9 cellular contexts compared by ENCODE assay signal in the genomic region with DNA sequence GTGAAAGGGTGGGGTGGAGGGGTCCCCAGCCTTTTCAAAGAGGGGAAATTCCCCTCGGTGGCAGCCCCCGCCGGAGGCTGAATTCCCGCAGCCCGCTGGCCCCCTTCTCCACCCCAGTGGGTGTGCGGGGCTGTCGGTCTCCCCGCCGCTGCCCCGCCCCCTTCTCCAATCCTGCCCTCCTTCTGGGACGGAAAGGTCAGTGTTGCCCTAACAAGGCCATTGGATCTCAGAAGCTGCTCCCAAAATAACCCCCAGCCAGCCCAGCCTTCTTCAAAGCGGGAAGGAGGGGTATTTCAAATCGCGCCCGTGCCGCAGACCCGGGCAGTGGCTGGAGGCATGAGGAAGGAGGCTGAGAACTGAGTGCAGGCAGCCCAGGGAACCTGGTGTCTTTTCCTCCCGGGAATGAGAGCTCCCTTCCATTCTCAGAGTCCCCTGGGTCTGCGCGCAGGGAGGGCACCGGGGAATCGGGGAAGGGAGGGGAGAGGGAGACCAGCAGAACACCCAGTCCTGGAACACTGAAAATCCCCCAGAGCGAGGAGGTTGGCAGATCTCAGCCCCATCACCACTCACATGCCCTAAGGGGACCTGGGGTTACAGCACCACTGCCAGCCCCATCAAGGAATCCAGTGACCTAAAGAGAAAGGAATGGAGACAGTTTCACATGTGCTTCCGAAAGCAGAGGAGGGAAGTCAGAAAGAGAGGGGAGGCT. TPM values are rescaled to one million over a fixed set of nuclear protein-coding genes. Genes with fewer than 3 reads are reported as not detected.
DNase-seq lines count a peak whose midpoint lies in the region; TF ChIP-seq lines count a peak whose summit lies in the region.
"Had no signal": no experiment of that assay in that cellular context is flagged by ENCODE, and none has a peak within 500 bp of the region (broad histone marks: within the 10 kb centered on the region; RNA-seq: fewer than 3 reads in every experiment).

A gene (minus strand): TSS at position 135 of the 709 bp plus-strand sequence. CDS start 483 bp downstream, outside the sequence.

- DNase-seq in EL: peak; percentile 99
- peak; percentile 29 for DNase-seq in SK-MEL-5 (ENCODE audit: low read depth, low spot score)
- peak; percentile 62 for DNase-seq in fibroblast of pulmonary artery (ENCODE audit: low read depth)
- DNase-seq in neural crest cell (ENCODE audit: low read depth, low spot score): peak; percentile 8
- DNase-seq in NCI-H524 (lab: John Stamatoyannopoulos, UW): no peak
- DNase-seq in NCI-H2081 (lab: John Stamatoyannopoulos, UW): no peak
- DNase-seq in NCI-H1092 (lab: John Stamatoyannopoulos, UW): no peak
- DNase-seq in DMS79 treated with DMSO at 0.1 percent for 48 hours (lab: John Stamatoyannopoulos, UW): no peak

- H3K9me3 Mint-ChIP-seq in neural crest cell: no peaks in the 10 kb centered on the region

- peak within 1 kb of the TSS; percentile 45 for H3K4me3 ChIP-seq in fibroblast of pulmonary artery (replicated peaks; ENCODE audit: low read depth, low read length)

- H3K36me3 Mint-ChIP-seq in neural crest cell (ENCODE audit: low read depth): no peaks in the 10 kb centered on the region

- TF ChIP-seq CTCF in fibroblast of pulmonary artery (IDR thresholded peaks at IDR 0.05; ENCODE audit: low read length, missing control alignments) (no peak), neural crest cell (conservative IDR thresholded peaks at IDR 0.05) (no peak)

- H3K4me3 Mint-ChIP-seq in neural crest cell: peak within 1 kb of the TSS; percentile 71

- H3K27ac Mint-ChIP-seq in neural crest cell (ENCODE audit: unreplicated experiment): peak within 1 kb of the TSS; percentile 11

- peaks cover 17% of the 10 kb centered on the region for H3K4me1 Mint-ChIP-seq in neural crest cell

- in situ Hi-C loops in SK-MEL-5 (cut with HindIII; ENCODE audit: low pct_unique_long_range_greater_than_20kb, low sequenced_read_pairs): no loop called here

- H3K27me3 Mint-ChIP-seq in neural crest cell (ENCODE audit: low read depth): peaks cover 13% of the 10 kb centered on the region

RNA-seq across cellular contexts. Expression of the gene that starts here (rescaled TPM):
- total RNA-seq in SK-MEL-5 (2014; rRNA removed; shearing (Covaris generic)): 0.08 and 0.13 TPM in 2 replicates
- polyA plus RNA-seq in SK-MEL-5 (2015; cell fraction: cytosol; rRNA removed): 0.08 TPM in 1 of 2 replicates, not detected in the other
- not detected in 2 replicates for polyA plus RNA-seq in SK-MEL-5 (2015; cell fraction: nucleus; rRNA removed)
- 0.07 TPM in 1 of 2 replicates, not detected in the other for total RNA-seq in neural crest cell
- total RNA-seq: mononuclear cell had no signal

Comparison
In these comparisons a context has a peak if more than half of its experiments do, and no peak if none do; other contexts are left out.
1. Peak in DNase-seq in SK-MEL-5; RNA of the gene not detected or under 1 TPM.
2. Peak in DNase-seq in neural crest cell; RNA of the gene not detected or under 1 TPM.
3. DNase-seq: peak in EL (single experiment) and fibroblast of pulmonary artery (single experiment); none in NCI-H524 (0 of 2), NCI-H2081 (0 of 2), NCI-H1092 (single experiment) and DMS79 treated with DMSO at 0.1 percent for 48 hours (single experiment).